1 cellular context compared by ENCODE assay signal in genomic region chr21:42474043-42474831, GRCh38.
TF ChIP-seq lines count a peak whose summit lies in the region.

No MANE protein-coding gene starts in this region.

TF ChIP-seq in GM12878, 131 proteins besides CTCF, POLR2A, EP300 and RAD21 (continued from another document and continues in another):
- no peak for TF ChIP-seq ZBTB4 (CRISPR knock-in tag; IDR thresholded peaks at IDR 0.05)
- TF ChIP-seq ESRRA (IDR thresholded peaks at IDR 0.05; ENCODE audit: low read length): no peak
- TF ChIP-seq EZH2 (IDR thresholded peaks at IDR 0.05; ENCODE audit: borderline replicate concordance, control insufficient read depth, low read depth, low read length): no peak
- TF ChIP-seq BHLHE40 (IDR thresholded peaks at IDR 0.05; ENCODE audit: borderline replicate concordance in 1 of 2, low read depth in 2 of 2, low read length in 1 of 2): peak in 1 of 2 experiments; percentile 13; a peak in 1 of 4 replicates
- TF ChIP-seq RFX5 (IDR thresholded peaks at IDR 0.05; ENCODE audit: low read depth, low read length): no peak
- no peak for TF ChIP-seq YBX1 (IDR thresholded peaks at IDR 0.05)
- no peak for TF ChIP-seq BCLAF1 (IDR thresholded peaks at IDR 0.05)
- TF ChIP-seq PRDM15 (CRISPR knock-in tag; IDR thresholded peaks at IDR 0.05): no peak
- peak; percentile 61; the same call in 1 of the 2 replicates for TF ChIP-seq MTA2 (IDR thresholded peaks at IDR 0.05; ENCODE audit: low read depth)
- TF ChIP-seq STAT3 (IDR thresholded peaks at IDR 0.05; ENCODE audit: low read depth, low read length): no peak
- TF ChIP-seq NR2C1 (IDR thresholded peaks at IDR 0.05): no peak
- no peak for TF ChIP-seq ZNF274 (IDR thresholded peaks at IDR 0.05; ENCODE audit: insufficient read depth, insufficient read length)
- peak; percentile 40; the same call in 1 of the 2 replicates for TF ChIP-seq DPF2 (IDR thresholded peaks at IDR 0.05)
- TF ChIP-seq, protein P1, sequence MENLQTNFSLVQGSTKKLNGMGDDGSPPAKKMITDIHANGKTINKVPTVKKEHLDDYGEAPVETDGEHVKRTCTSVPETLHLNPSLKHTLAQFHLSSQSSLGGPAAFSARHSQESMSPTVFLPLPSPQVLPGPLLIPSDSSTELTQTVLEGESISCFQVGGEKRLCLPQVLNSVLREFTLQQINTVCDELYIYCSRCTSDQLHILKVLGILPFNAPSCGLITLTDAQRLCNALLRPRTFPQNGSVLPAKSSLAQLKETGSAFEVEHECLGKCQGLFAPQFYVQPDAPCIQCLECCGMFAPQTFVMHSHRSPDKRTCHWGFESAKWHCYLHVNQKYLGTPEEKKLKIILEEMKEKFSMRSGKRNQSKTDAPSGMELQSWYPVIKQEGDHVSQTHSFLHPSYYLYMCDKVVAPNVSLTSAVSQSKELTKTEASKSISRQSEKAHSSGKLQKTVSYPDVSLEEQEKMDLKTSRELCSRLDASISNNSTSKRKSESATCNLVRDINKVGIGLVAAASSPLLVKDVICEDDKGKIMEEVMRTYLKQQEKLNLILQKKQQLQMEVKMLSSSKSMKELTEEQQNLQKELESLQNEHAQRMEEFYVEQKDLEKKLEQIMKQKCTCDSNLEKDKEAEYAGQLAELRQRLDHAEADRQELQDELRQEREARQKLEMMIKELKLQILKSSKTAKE (IDR thresholded peaks at IDR 0.05; ENCODE audit: low read depth, poor library complexity, severe bottlenecking): no peak
- TF ChIP-seq RELA (IDR thresholded peaks at IDR 0.05; ENCODE audit: borderline replicate concordance, partially characterized antibody): peak; percentile 82
- no peak for TF ChIP-seq CEBPB (IDR thresholded peaks at IDR 0.05; ENCODE audit: borderline replicate concordance in 1 of 2, low read depth in 2 of 2, low read length in 2 of 2)
- 0 out of 2 replicates have a peak, but pooled peaks have one; percentile 25 for TF ChIP-seq RAD51 (IDR thresholded peaks at IDR 0.05)
- TF ChIP-seq BACH1 (IDR thresholded peaks at IDR 0.05; ENCODE audit: borderline replicate concordance): peak; percentile 10; the same call in 1 of the 2 replicates
- no peak for TF ChIP-seq MXI1 (IDR thresholded peaks at IDR 0.05; ENCODE audit: low read depth, low read length)
- no peak for TF ChIP-seq RUNX3 (IDR thresholded peaks at IDR 0.05; ENCODE audit: low read length)
- TF ChIP-seq HDAC6 (IDR thresholded peaks at IDR 0.05; ENCODE audit: unreplicated experiment): no peak
- TF ChIP-seq PAX5 (IDR thresholded peaks at IDR 0.05; ENCODE audit: borderline replicate concordance, low read depth, low read length): no peak
- no peak for TF ChIP-seq TCF12 (IDR thresholded peaks at IDR 0.05; ENCODE audit: low read depth, low read length)
- TF ChIP-seq POU2F2 (IDR thresholded peaks at IDR 0.05; ENCODE audit: borderline replicate concordance, low read depth, low read length): no peak
- TF ChIP-seq CUX1 (IDR thresholded peaks at IDR 0.05; ENCODE audit: insufficient replicate concordance, low read depth, low read length): no peak
- no peak for TF ChIP-seq ZBED1 (IDR thresholded peaks at IDR 0.05; ENCODE audit: borderline replicate concordance)
- TF ChIP-seq, protein P2, sequence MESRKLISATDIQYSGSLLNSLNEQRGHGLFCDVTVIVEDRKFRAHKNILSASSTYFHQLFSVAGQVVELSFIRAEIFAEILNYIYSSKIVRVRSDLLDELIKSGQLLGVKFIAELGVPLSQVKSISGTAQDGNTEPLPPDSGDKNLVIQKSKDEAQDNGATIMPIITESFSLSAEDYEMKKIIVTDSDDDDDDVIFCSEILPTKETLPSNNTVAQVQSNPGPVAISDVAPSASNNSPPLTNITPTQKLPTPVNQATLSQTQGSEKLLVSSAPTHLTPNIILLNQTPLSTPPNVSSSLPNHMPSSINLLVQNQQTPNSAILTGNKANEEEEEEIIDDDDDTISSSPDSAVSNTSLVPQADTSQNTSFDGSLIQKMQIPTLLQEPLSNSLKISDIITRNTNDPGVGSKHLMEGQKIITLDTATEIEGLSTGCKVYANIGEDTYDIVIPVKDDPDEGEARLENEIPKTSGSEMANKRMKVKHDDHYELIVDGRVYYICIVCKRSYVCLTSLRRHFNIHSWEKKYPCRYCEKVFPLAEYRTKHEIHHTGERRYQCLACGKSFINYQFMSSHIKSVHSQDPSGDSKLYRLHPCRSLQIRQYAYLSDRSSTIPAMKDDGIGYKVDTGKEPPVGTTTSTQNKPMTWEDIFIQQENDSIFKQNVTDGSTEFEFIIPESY (IDR thresholded peaks at IDR 0.05): no peak
- TF ChIP-seq MEF2B (IDR thresholded peaks at IDR 0.05; ENCODE audit: partially characterized antibody, poor library complexity, severe bottlenecking): peak; percentile 52
- TF ChIP-seq POLR2AphosphoS2 (IDR thresholded peaks at IDR 0.05; ENCODE audit: low read depth, low read length): no peak
- peak; percentile 74; the same call in 1 of the 2 replicates for TF ChIP-seq CREM (IDR thresholded peaks at IDR 0.05; ENCODE audit: low read depth)
- no peak for TF ChIP-seq SUPT20H (IDR thresholded peaks at IDR 0.05; ENCODE audit: borderline replicate concordance, control insufficient read depth, low read depth, low read length)
- TF ChIP-seq NRF1 (conservative IDR thresholded peaks at IDR 0.05; ENCODE audit: low read depth, low read length): no peak
- TF ChIP-seq HDGF (IDR thresholded peaks at IDR 0.05): peak; percentile 78; the same call in 1 of the 2 replicates
- TF ChIP-seq MAX (IDR thresholded peaks at IDR 0.05; ENCODE audit: low read depth, low read length): no peak
- no peak for TF ChIP-seq BMI1 (IDR thresholded peaks at IDR 0.05; ENCODE audit: borderline replicate concordance)
- TF ChIP-seq PKNOX1 (IDR thresholded peaks at IDR 0.05): 0 out of 2 replicates have a peak, but pooled peaks have one; percentile 31
- 0 out of 2 replicates have a peak, but pooled peaks have one; percentile 11 for TF ChIP-seq RCOR1 (conservative IDR thresholded peaks at IDR 0.05; ENCODE audit: low read depth, low read length)
